Comparison of ENCODE assay signal across 23 cellular contexts in the genomic region with DNA sequence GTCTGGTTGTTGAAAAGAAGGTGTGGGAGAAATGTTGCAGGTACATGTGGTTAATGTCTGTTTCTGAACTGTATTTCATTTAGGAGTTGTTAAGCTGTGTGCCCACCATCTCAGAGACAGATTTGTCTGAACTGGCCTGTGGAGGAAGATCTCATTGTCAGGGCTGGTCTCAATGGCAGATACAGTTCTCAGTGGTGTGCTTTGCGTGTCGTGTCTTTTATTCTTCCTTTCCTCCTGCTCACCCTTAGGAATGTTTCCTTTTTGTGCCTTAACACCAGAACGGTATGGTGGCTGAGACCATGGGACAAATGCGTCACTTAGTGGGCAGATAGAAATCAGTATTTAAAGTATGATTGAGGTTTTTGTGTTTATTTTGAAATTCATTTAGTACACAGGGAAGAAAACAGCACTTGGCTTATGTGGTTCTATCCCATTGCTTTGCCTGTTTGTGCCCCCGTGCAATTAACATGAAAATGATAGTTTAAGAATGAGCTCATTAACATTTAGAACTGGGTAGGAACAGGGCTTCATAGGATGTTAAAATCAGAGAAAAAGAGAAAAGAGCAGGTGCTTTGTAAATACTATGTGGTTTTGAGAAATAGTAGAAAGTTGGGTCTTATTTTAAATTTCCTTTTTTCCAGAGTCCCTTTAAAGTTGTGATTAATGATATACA.
"Had no signal": no experiment of that assay in that cellular context is flagged by ENCODE, and none has a peak within 500 bp of the region (broad histone marks: within the 10 kb centered on the region; RNA-seq: fewer than 3 reads in every experiment).

No MANE protein-coding gene starts in this region.

- H3K9me3 Mint-ChIP-seq: activated naive CD4-positive, alpha-beta T cell treated with anti-CD3 and anti-CD28 coated beads, Interleukin-2, amount 50 U/mL, for 24 hours; T-helper 1 cell treated with Interleukin-12 subunit alpha and Interleukin-12 subunit beta and Interleukin-4 antibody, amounts not matched to agents 30 μg/mL and 1 μg/mL, for 36 hours had no signal

- H3K27me3 ChIP-seq: ascending aorta, Peyer's patch, SJSA1 had no signal

- H3K4me3 Mint-ChIP-seq: activated CD8-positive, alpha-beta T cell treated with anti-CD3 and anti-CD28 coated beads, Interleukin-2, amount 10 ng/mL, durations not matched to agents 7 days and 5 days; activated naive CD4-positive, alpha-beta T cell treated with anti-CD3 and anti-CD28 coated beads, Interleukin-2, amount 50 U/mL, for 24 hours; T-helper 1 cell treated with Interleukin-12 subunit alpha and Interleukin-12 subunit beta and Interleukin-4 antibody, amounts not matched to agents 30 μg/mL and 1 μg/mL, for 36 hours had no signal

- H3K9ac ChIP-seq: KMS-11 had no signal

- H3K27me3 Mint-ChIP-seq: activated naive CD4-positive, alpha-beta T cell treated with anti-CD3 and anti-CD28 coated beads, Interleukin-2, amount 50 U/mL, for 24 hours had no signal

- H3K4me3 ChIP-seq: ascending aorta, Peyer's patch, SJSA1 had no signal

- H3K9me3 ChIP-seq: ascending aorta, Peyer's patch, SJSA1 had no signal

- DNase-seq: activated CD4-positive, alpha-beta T cell treated with anti-CD3 and anti-CD28 coated beads for 48 hours; activated CD4-positive, alpha-beta T cell treated with anti-CD3 and anti-CD28 coated beads, Interleukin-2, amount 50 U/mL, for 4 hours; activated CD4-positive, CD25-positive, alpha-beta regulatory T cell treated with anti-CD3 and anti-CD28 coated beads, Interleukin-2, amount 50 U/mL, for 72 hours; activated CD8-positive, alpha-beta memory T cell treated with anti-CD3 and anti-CD28 coated beads, Interleukin-2, amount 50 U/mL, for 48 hours; activated CD8-positive, alpha-beta T cell treated with anti-CD3 and anti-CD28 coated beads, Interleukin-2, amount 10 ng/mL, durations not matched to agents 7 days and 5 days; activated naive CD4-positive, alpha-beta T cell; activated T-cell treated with anti-CD3 and anti-CD28 coated beads, Interleukin-2, amount 50 U/mL, for 1 hour; MM.1S; NCI-H1105; NCI-H1436; NCI-H1694 treated with DMSO at 0.1 percent for 48 hours; NCI-H2029 treated with DMSO at 0.1 percent for 48 hours; NCI-H345; NCI-H510A; NCI-H526 treated with DMSO at 0.1 percent for 48 hours; NCI-H82; Peyer's patch; SHP77 had no signal

- H3K27ac ChIP-seq: ascending aorta, KMS-11, Peyer's patch, SJSA1 had no signal

- H3K4me1 Mint-ChIP-seq: activated naive CD4-positive, alpha-beta T cell treated with anti-CD3 and anti-CD28 coated beads, Interleukin-2, amount 50 U/mL, for 24 hours had no signal

- H3K4me2 ChIP-seq: KMS-11 had no signal

- H3K4me1 ChIP-seq: ascending aorta, SJSA1 had no signal

- H3K36me3 ChIP-seq: ascending aorta, Peyer's patch, SJSA1 had no signal

- H3K27ac Mint-ChIP-seq: activated CD8-positive, alpha-beta T cell treated with anti-CD3 and anti-CD28 coated beads, Interleukin-2, amount 10 ng/mL, durations not matched to agents 7 days and 5 days; activated naive CD4-positive, alpha-beta T cell treated with anti-CD3 and anti-CD28 coated beads, Interleukin-2, amount 50 U/mL, for 24 hours; T-helper 1 cell treated with Interleukin-12 subunit alpha and Interleukin-12 subunit beta and Interleukin-4 antibody, amounts not matched to agents 30 μg/mL and 1 μg/mL, for 36 hours had no signal

- H3K36me3 Mint-ChIP-seq: activated naive CD4-positive, alpha-beta T cell treated with anti-CD3 and anti-CD28 coated beads, Interleukin-2, amount 50 U/mL, for 24 hours had no signal
